ENCODE assay signal across 8 cellular contexts in genomic region chr18:23452347-23452727, GRCh38. TPM values are rescaled to one million over a fixed set of nuclear protein-coding genes. Genes with fewer than 3 reads are reported as not detected.
DNase-seq lines count a peak whose midpoint lies in the region; ATAC-seq and TF ChIP-seq lines count a peak whose summit lies in the region.

No MANE protein-coding gene starts in this region.

- CTCF ChIA-PET in activated B cell treated with CpG ODN at 0.5 μM for 24 hours (lab: Charles Lee), result no interaction called here

- POLR2A ChIA-PET in activated B cell treated with CpG ODN at 0.5 μM for 24 hours (lab: Charles Lee), result interaction anchor here (0.6 to 2.5 kb wide), 6 partner anchors 27 to 1852 kb away, joined by 3 to 22 read pairs (median 10); partner anchors contain the start of genes ESCO1 and RMC1

- H3K36me3 ChIP-seq in gastroesophageal sphincter (peaks cover 0 to 7% of the 10 kb centered on the region in 2 donors), smooth muscle cell (ENCODE audit: low read depth) (no peaks in the 10 kb centered on the region)

- H3K79me2 ChIP-seq in H9 (ENCODE audit: insufficient read depth, low read length) (peaks cover 5% of the 10 kb centered on the region; the same call in 1 of the 2 replicates), smooth muscle cell (ENCODE audit: low read depth) (peaks cover 37% of the 10 kb centered on the region)

- intact Hi-C loops in activated B cell treated with CpG ODN at 0.5 μM for 24 hours (cut with micrococcal nuclease), result loop anchor here (2.0 kb wide), 1 partner anchor 134 kb away; the partner anchor contains the start of gene NPC1

- no peak overlapping the region for H2BK120ac ChIP-seq in H9 (ENCODE audit: low read depth, low read length, poor library complexity, severe bottlenecking)

- H3K4me2 ChIP-seq in H9 (ENCODE audit: insufficient read depth, insufficient read length, low read length) (peak overlapping the region; percentile 95), smooth muscle cell (peak overlapping the region; percentile 85)

- peaks cover 3% of the 10 kb centered on the region for H3K23me2 ChIP-seq in H9 (ENCODE audit: insufficient read length, low read depth, low read length, poor library complexity, severe bottlenecking)

- no peak overlapping the region for H2BK12ac ChIP-seq in H9 (ENCODE audit: insufficient read length, low read depth, low read length)

- H2BK15ac ChIP-seq in H9 (ENCODE audit: low read depth, low read length), result no peak overlapping the region

- no peaks in the 10 kb centered on the region for H3K4me1 ChIP-seq in H9 (ENCODE audit: insufficient read depth, low read length)
- H3K4me1 ChIP-seq in gastroesophageal sphincter, result peaks cover 6 to 46% (median 22%) of the 10 kb centered on the region in 3 donors
- peaks cover 9% of the 10 kb centered on the region for H3K4me1 ChIP-seq in smooth muscle cell (ENCODE audit: low read depth)

- H2BK20ac ChIP-seq in H9 (ENCODE audit: low read depth, low read length, poor library complexity, severe bottlenecking), result no peak overlapping the region

- TF ChIP-seq POLR2A in gastroesophageal sphincter (IDR thresholded peaks at IDR 0.05), result no peak

- no peaks in the 10 kb centered on the region for H3F3A ChIP-seq in smooth muscle cell (ENCODE audit: low read depth)

- peak overlapping the region; percentile 100 for H3K4me3 Mint-ChIP-seq in H9
- H3K4me3 Mint-ChIP-seq in activated B cell treated with CpG ODN at 0.5 μM for 24 hours, result peak overlapping the region; percentile 99

- no peak for TF ChIP-seq EP300 in gastroesophageal sphincter (IDR thresholded peaks at IDR 0.05)

- H3K4me3 ChIP-seq in gastroesophageal sphincter (peak overlapping the region; percentile 83 to 97), smooth muscle cell (peak overlapping the region; percentile 90)

- TF ChIP-seq CTCF in H9 (conservative IDR thresholded peaks at IDR 0.05) (no peak), activated B cell treated with CpG ODN at 0.5 μM for 24 hours (IDR thresholded peaks at IDR 0.05) (no peak), gastroesophageal sphincter (IDR thresholded peaks at IDR 0.05) (no peak), smooth muscle cell (IDR thresholded peaks at IDR 0.05; ENCODE audit: borderline replicate concordance, insufficient read depth, poor library complexity, severe bottlenecking) (no peak)

- H4K8ac ChIP-seq in H9 (replicated peaks; ENCODE audit: insufficient read length, low read depth, low read length), result no peak overlapping the region

- H2AFZ ChIP-seq in H9 (ENCODE audit: low read length) (no peak overlapping the region), smooth muscle cell (ENCODE audit: low read depth) (peak overlapping the region; percentile 91)

- H3K4me1 Mint-ChIP-seq in H9 (peaks cover 15 to 16% of the 10 kb centered on the region in 2 experiments), activated B cell treated with CpG ODN at 0.5 μM for 24 hours (peaks cover 61% of the 10 kb centered on the region)

- H2BK5ac ChIP-seq in H9 (ENCODE audit: insufficient read length, low read length), result no peak overlapping the region

- H3K79me1 ChIP-seq in H9 (ENCODE audit: insufficient read depth, low read depth, low read length, poor library complexity, severe bottlenecking), result no peaks in the 10 kb centered on the region

- no peak overlapping the region for H3K23ac ChIP-seq in H9 (ENCODE audit: insufficient read length, low read depth, low read length)

- no peaks in the 10 kb centered on the region for H3K36me3 Mint-ChIP-seq in H9 (ENCODE audit: insufficient read depth in 1 of 3, low read depth in 3 of 3)
- peaks cover 16% of the 10 kb centered on the region for H3K36me3 Mint-ChIP-seq in activated B cell treated with CpG ODN at 0.5 μM for 24 hours (ENCODE audit: low read depth)

- no peak overlapping the region for H3K56ac ChIP-seq in H9 (ENCODE audit: insufficient read length, low read depth, low read length)

- no peaks in the 10 kb centered on the region for H4K20me1 ChIP-seq in H9 (ENCODE audit: control insufficient read depth, insufficient read depth, insufficient read length)
- H4K20me1 ChIP-seq in smooth muscle cell (ENCODE audit: low read depth), result peaks cover 37% of the 10 kb centered on the region

- no peak overlapping the region for H2AK5ac ChIP-seq in H9 (ENCODE audit: insufficient read length, low read length)

- H3K9ac ChIP-seq in H9 (ENCODE audit: extremely low read depth, insufficient read length, low read length) (no peak overlapping the region), smooth muscle cell (ENCODE audit: low read depth) (no peak overlapping the region)

- no peaks in the 10 kb centered on the region for H3K9me3 ChIP-seq in H9 (ENCODE audit: control insufficient read depth, low read depth, low read length)
- no peaks in the 10 kb centered on the region for H3K9me3 ChIP-seq in gastroesophageal sphincter
- H3K9me3 ChIP-seq in smooth muscle cell (replicated peaks; ENCODE audit: low read depth), result no peaks in the 10 kb centered on the region

- no peak overlapping the region for H3K18ac ChIP-seq in H9 (ENCODE audit: insufficient read length, low read depth, low read length)

- DNase-seq in H9, result no peak
- no peak for DNase-seq in activated B cell treated with CpG ODN at 0.5 μM for 24 hours
- no peak for DNase-seq in smooth muscle cell (lab: John Stamatoyannopoulos, UW; ENCODE audit: unreplicated experiment)
- no peak for DNase-seq in glomerular visceral epithelial cell (ENCODE audit: extremely low spot score)
- no peak for DNase-seq in NCI-H187 treated with DMSO at 0.1 percent for 48 hours (lab: John Stamatoyannopoulos, UW)
- no peak for DNase-seq in T1000 (lab: John Stamatoyannopoulos, UW)
- DNase-seq in RPMI8226, result no peak

- H3K27ac Mint-ChIP-seq in H9, result peak overlapping the region in 2 of 3 experiments; percentile 36 to 42; a peak in 4 of 7 replicates
- H3K27ac Mint-ChIP-seq in activated B cell treated with CpG ODN at 0.5 μM for 24 hours, result peak overlapping the region; percentile 87

- no peak overlapping the region for H4K5ac ChIP-seq in H9 (ENCODE audit: insufficient read length, low read depth, low read length)

- H3K27me3 Mint-ChIP-seq in H9 (ENCODE audit: low read depth), result no peaks in the 10 kb centered on the region
- H3K27me3 Mint-ChIP-seq in activated B cell treated with CpG ODN at 0.5 μM for 24 hours, result no peaks in the 10 kb centered on the region

- H3K9me3 Mint-ChIP-seq in H9 (no peaks in the 10 kb centered on the region), activated B cell treated with CpG ODN at 0.5 μM for 24 hours (peaks cover 3% of the 10 kb centered on the region)

- no peak overlapping the region for H3T11ph ChIP-seq in H9 (ENCODE audit: low read length)

- no peak overlapping the region for H3K4ac ChIP-seq in H9 (ENCODE audit: low read depth, low read length)

- ATAC-seq in activated B cell treated with CpG ODN at 0.5 μM for 24 hours (ENCODE audit: low read depth) (no peak), gastroesophageal sphincter (no peak)

- WGBS in H9 (ENCODE audit: extremely low coverage, insufficient read length, low lambda C conversion rate), result no CpG with 5 or more reads among the region's 3 CpGs
- 36 to 83% methylated on average over 3 of the region's 3 CpGs for WGBS in gastroesophageal sphincter (ENCODE audit: low coverage in 1 of 2), 2 donors
- 86% methylated on average over 3 of the region's 3 CpGs for WGBS in smooth muscle cell (ENCODE audit: low lambda C conversion rate)

- no peak overlapping the region for H3K27ac ChIP-seq in H9 (ENCODE audit: insufficient read length, low read depth, low read length)
- peak overlapping the region; percentile 78 to 95 (median 92) for H3K27ac ChIP-seq in gastroesophageal sphincter
- H3K27ac ChIP-seq in smooth muscle cell (ENCODE audit: low read depth), result peak overlapping the region; percentile 93

- no peak overlapping the region for H4K91ac ChIP-seq in H9 (ENCODE audit: insufficient read length, low read depth, low read length)

- H3K14ac ChIP-seq in H9 (ENCODE audit: insufficient read depth, low read length), result no peak overlapping the region

- H3K27me3 ChIP-seq in H9 (ENCODE audit: insufficient read depth, low read length) (no peaks in the 10 kb centered on the region), gastroesophageal sphincter (no peaks in the 10 kb centered on the region), smooth muscle cell (ENCODE audit: low read depth) (no peaks in the 10 kb centered on the region)

RNA-seq across cellular contexts. Expression of gene RIOK3, which starts 0.8 kb away (rescaled TPM):
- 30.8 and 34.6 TPM in 2 replicates for total RNA-seq in H9 (2021)
- total RNA-seq in activated B cell treated with CpG ODN at 0.5 μM for 24 hours, result 90.4 and 92.4 TPM in 2 replicates
- 10 to 100 TPM; 30.8 to 84.1 (median 51.3) TPM for total RNA-seq in gastroesophageal sphincter
- 79.9 and 100 TPM in 2 replicates for total RNA-seq in smooth muscle cell
- 56.0 TPM in 2 replicates for polyA plus RNA-seq in smooth muscle cell

RNA-seq across cellular contexts. Expression of gene RMC1, which starts 51.0 kb away (rescaled TPM):
- total RNA-seq in H9 (2021), result 20.9 and 21.3 TPM in 2 replicates
- total RNA-seq in activated B cell treated with CpG ODN at 0.5 μM for 24 hours, result 58.4 and 71.2 TPM in 2 replicates
- total RNA-seq in gastroesophageal sphincter, result 10 to 100 TPM; 17.9 to 34.1 (median 28.9) TPM
- total RNA-seq in smooth muscle cell, result 13.2 and 20.7 TPM in 2 replicates
- polyA plus RNA-seq in smooth muscle cell, result 10.0 and 20.6 TPM in 2 replicates
